In the genomic region with DNA sequence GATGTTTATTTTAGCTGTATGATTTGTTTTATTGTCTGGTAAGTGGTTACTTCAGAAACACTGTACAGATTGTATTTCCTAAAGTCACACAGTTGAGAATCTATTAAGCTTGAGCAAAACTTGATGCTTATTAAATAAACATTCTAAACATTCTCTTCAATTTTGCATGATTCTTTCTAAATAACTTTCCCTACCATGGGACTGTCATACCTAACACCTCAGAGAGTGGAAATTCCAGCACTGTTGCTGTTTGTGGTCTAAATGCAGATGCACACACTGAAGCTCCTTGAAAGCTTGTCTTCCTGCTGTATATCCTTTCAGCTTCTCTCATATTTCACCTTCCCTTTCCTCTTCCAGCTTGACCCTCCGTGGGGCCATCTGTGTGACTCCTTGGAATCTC, we compare ENCODE assay signal across 16 cellular contexts.
"Had no signal": no experiment of that assay in that cellular context is flagged by ENCODE, and none has a peak within 500 bp of the region (broad histone marks: within the 10 kb centered on the region; RNA-seq: fewer than 3 reads in every experiment).

No MANE protein-coding gene starts in this region.

- DNase-seq: activated CD4-positive, alpha-beta T cell treated with anti-CD3 and anti-CD28 coated beads for 4 hours; activated CD8-positive, alpha-beta T cell treated with anti-CD3 and anti-CD28 coated beads, Interleukin-2, amount 10 ng/mL, durations not matched to agents 7 days and 5 days; activated naive CD4-positive, alpha-beta T cell treated with anti-CD3 and anti-CD28 coated beads for 36 hours; central memory CD4-positive, alpha-beta T cell; effector memory CD8-positive, alpha-beta T cell; erythroblast; foreskin keratinocyte; mucosa of descending colon; stimulated activated CD4-positive, alpha-beta T cell treated with anti-CD3 and anti-CD28 coated beads, Interleukin-15, amount 100 ng/mL, for 24 hours; stimulated activated CD4-positive, alpha-beta T cell treated with anti-CD3 and anti-CD28 coated beads, Interleukin-4, amount 100 ng/mL, for 24 hours; testis had no signal

- H3K4me1 Mint-ChIP-seq: activated T-helper 17 cell treated with anti-CD3 and anti-CD28 coated beads, Interleukin-2, amount 50 U/mL, for 72 hours had no signal

- H3K27ac Mint-ChIP-seq: activated CD8-positive, alpha-beta T cell treated with anti-CD3 and anti-CD28 coated beads, Interleukin-2, amount 10 ng/mL, durations not matched to agents 7 days and 5 days; activated naive CD4-positive, alpha-beta T cell treated with anti-CD3 and anti-CD28 coated beads for 36 hours; activated T-helper 17 cell treated with anti-CD3 and anti-CD28 coated beads, Interleukin-2, amount 50 U/mL, for 72 hours; effector memory CD8-positive, alpha-beta T cell; nephron; stimulated activated naive CD8-positive, alpha-beta T cell treated with anti-CD3 and anti-CD28 coated beads, Interleukin-15, Interleukin-2, amounts not matched to agents 100 ng/mL and 50 ng/mL, for 24 hours; T-helper 1 cell treated with Interleukin-12 subunit alpha and Interleukin-12 subunit beta and Interleukin-4 antibody, amounts not matched to agents 30 μg/mL and 1 μg/mL, for 36 hours had no signal

- ATAC-seq: activated CD8-positive, alpha-beta T cell treated with anti-CD3 and anti-CD28 coated beads, Interleukin-2, amount 10 ng/mL, durations not matched to agents 7 days and 5 days; activated T-helper 17 cell treated with anti-CD3 and anti-CD28 coated beads, Interleukin-2, amount 50 U/mL, for 72 hours; effector memory CD8-positive, alpha-beta T cell; sciatic nerve had no signal

- H3K4me3 Mint-ChIP-seq: activated CD8-positive, alpha-beta T cell treated with anti-CD3 and anti-CD28 coated beads, Interleukin-2, amount 10 ng/mL, durations not matched to agents 7 days and 5 days; activated naive CD4-positive, alpha-beta T cell treated with anti-CD3 and anti-CD28 coated beads for 36 hours; activated T-helper 17 cell treated with anti-CD3 and anti-CD28 coated beads, Interleukin-2, amount 50 U/mL, for 72 hours; effector memory CD8-positive, alpha-beta T cell; nephron; stimulated activated naive CD8-positive, alpha-beta T cell treated with anti-CD3 and anti-CD28 coated beads, Interleukin-15, Interleukin-2, amounts not matched to agents 100 ng/mL and 50 ng/mL, for 24 hours; T-helper 1 cell treated with Interleukin-12 subunit alpha and Interleukin-12 subunit beta and Interleukin-4 antibody, amounts not matched to agents 30 μg/mL and 1 μg/mL, for 36 hours had no signal

- H3K4me3 ChIP-seq: mucosa of descending colon, testis had no signal

- H3K9me3 ChIP-seq: mucosa of descending colon, testis had no signal

- H3K27me3 Mint-ChIP-seq: effector memory CD8-positive, alpha-beta T cell had no signal

- H3K9me3 Mint-ChIP-seq: activated naive CD4-positive, alpha-beta T cell treated with anti-CD3 and anti-CD28 coated beads for 36 hours; activated T-helper 17 cell treated with anti-CD3 and anti-CD28 coated beads, Interleukin-2, amount 50 U/mL, for 72 hours; stimulated activated naive CD8-positive, alpha-beta T cell treated with anti-CD3 and anti-CD28 coated beads, Interleukin-15, Interleukin-2, amounts not matched to agents 100 ng/mL and 50 ng/mL, for 24 hours; T-helper 1 cell treated with Interleukin-12 subunit alpha and Interleukin-12 subunit beta and Interleukin-4 antibody, amounts not matched to agents 30 μg/mL and 1 μg/mL, for 36 hours had no signal

- H3K27ac ChIP-seq: foreskin keratinocyte had no signal

- H3K27me3 ChIP-seq: foreskin keratinocyte, testis had no signal

- H3K4me1 ChIP-seq: testis had no signal
